28 cellular contexts compared by ENCODE assay signal in the genomic region with DNA sequence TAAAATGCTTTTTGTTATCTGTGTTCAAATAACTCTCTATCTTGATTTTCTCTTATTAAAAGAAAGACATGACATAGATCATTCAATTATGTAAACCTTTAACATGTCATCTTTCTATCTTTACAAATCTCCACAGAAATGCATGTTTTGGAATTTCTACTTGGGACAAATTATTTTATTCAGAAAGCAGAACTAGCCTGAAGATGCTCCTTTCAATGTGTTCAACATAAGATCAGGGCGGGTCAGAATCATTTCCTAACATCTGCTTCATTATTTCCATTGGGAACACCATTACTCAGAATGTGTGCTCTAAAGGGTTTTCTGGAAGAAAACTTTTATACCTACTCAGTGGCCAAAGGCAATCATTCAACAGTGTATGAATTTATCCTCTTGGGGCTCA. TPM values are rescaled to one million over a fixed set of nuclear protein-coding genes. Genes with fewer than 3 reads are reported as not detected.
"Had no signal": no experiment of that assay in that cellular context is flagged by ENCODE, and none has a peak within 500 bp of the region (broad histone marks: within the 10 kb centered on the region; RNA-seq: fewer than 3 reads in every experiment).

OR5AL1 (plus strand) TSS at position 301 of the 400 bp plus-strand sequence.

- ATAC-seq: stimulated activated effector memory CD8-positive, alpha-beta T cell treated with anti-CD3 and anti-CD28 coated beads, Interleukin-12 subunit alpha, Interleukin-12 subunit beta, amount 100 ng/mL, for 72 hours; stimulated activated memory B cell treated with anti-CD40 and anti-IgM and Interleukin-4, amounts not matched to agents 10 μg/mL and 1 μg/mL and 100 μg/mL, for 72 hours; stimulated activated naive B cell treated with anti-CD40 and anti-IgM and Interleukin-4, amounts not matched to agents 10 μg/mL and 1 μg/mL and 100 μg/mL, for 72 hours; stimulated activated naive CD8-positive, alpha-beta T cell treated with anti-CD3 and anti-CD28 coated beads, Interleukin-15, amount 100 ng/mL, for 72 hours; stimulated activated naive CD8-positive, alpha-beta T cell treated with anti-CD3 and anti-CD28 coated beads, Interleukin-15, Interleukin-2, amounts not matched to agents 100 U/mL and 50 U/mL, for 24 hours; upper lobe of right lung had no signal

- H3K36me3 ChIP-seq: stomach, suprapubic skin, thoracic aorta, thyroid gland, tibial artery, tibial nerve, transverse colon, upper lobe of left lung, upper lobe of right lung, uterus, vagina had no signal

- H3K4me1 ChIP-seq: stomach, suprapubic skin, testis, thyroid gland, tibial artery, tibial nerve, transverse colon, upper lobe of left lung, upper lobe of right lung, uterus, vagina had no signal

- DNase-seq: stimulated activated CD4-positive, alpha-beta T cell treated with anti-CD3 and anti-CD28 coated beads, Interleukin-2, amount 100 ng/mL, for 48 hours; stimulated activated CD4-positive, alpha-beta T cell treated with anti-CD3 and anti-CD28 coated beads, Interleukin-4, amount 100 ng/mL, for 1 hour; stimulated activated CD4-positive, alpha-beta T cell treated with anti-CD3 and anti-CD28 coated beads, Interleukin-4, amount 100 ng/mL, for 24 hours; stimulated activated CD4-positive, alpha-beta T cell treated with anti-CD3 and anti-CD28 coated beads, Interleukin-4, amount 100 ng/mL, for 4 hours; stimulated activated CD8-positive, alpha-beta memory T cell treated with anti-CD3 and anti-CD28 coated beads, Interleukin-4, amount 100 ng/mL, for 48 hours; stimulated activated naive B cell treated with anti-CD40 and anti-IgM and Interleukin-4, amounts not matched to agents 10 μg/mL and 1 μg/mL and 100 μg/mL, for 72 hours; stimulated activated naive CD4-positive, alpha-beta T cell; stimulated activated naive CD4-positive, alpha-beta T cell treated with Interleukin-2 at 50 U/mL for 16 hours; stimulated activated naive CD8-positive, alpha-beta T cell treated with anti-CD3 and anti-CD28 coated beads, Interleukin-15, amount 100 ng/mL, for 72 hours; stimulated activated naive CD8-positive, alpha-beta T cell treated with anti-CD3 and anti-CD28 coated beads, Interleukin-15, Interleukin-2, amounts not matched to agents 100 U/mL and 50 U/mL, for 24 hours; stomach; substantia nigra; testis; thyroid gland; tibial artery; transverse colon; trophoblast cell; upper lobe of left lung; upper lobe of right lung; uterus had no signal

- H3K27ac ChIP-seq: stomach, suprapubic skin, testis, thoracic aorta, thyroid gland, tibial artery, tibial nerve, transverse colon, upper lobe of left lung, upper lobe of right lung, uterus, vagina had no signal

- H3K27me3 ChIP-seq: stomach, suprapubic skin, testis, thyroid gland, tibial artery, tibial nerve, transverse colon, upper lobe of left lung, upper lobe of right lung, uterus, vagina had no signal

- H3K9me3 ChIP-seq: suprapubic skin, testis, thoracic aorta, thyroid gland, tibial artery, tibial nerve, transverse colon, upper lobe of left lung, upper lobe of right lung, uterus, vagina had no signal

- H3K4me3 ChIP-seq: stomach, suprapubic skin, testis, thoracic aorta, thyroid gland, tibial artery, tibial nerve, transverse colon, upper lobe of left lung, upper lobe of right lung, uterus, vagina had no signal

RNA-seq across cellular contexts. Expression of gene OR5AL1, which starts in this region (rescaled TPM):
- polyA plus RNA-seq: stomach, thymus, urinary bladder had no signal
